ENCODE assay signal across 1 cellular context in the genomic region with DNA sequence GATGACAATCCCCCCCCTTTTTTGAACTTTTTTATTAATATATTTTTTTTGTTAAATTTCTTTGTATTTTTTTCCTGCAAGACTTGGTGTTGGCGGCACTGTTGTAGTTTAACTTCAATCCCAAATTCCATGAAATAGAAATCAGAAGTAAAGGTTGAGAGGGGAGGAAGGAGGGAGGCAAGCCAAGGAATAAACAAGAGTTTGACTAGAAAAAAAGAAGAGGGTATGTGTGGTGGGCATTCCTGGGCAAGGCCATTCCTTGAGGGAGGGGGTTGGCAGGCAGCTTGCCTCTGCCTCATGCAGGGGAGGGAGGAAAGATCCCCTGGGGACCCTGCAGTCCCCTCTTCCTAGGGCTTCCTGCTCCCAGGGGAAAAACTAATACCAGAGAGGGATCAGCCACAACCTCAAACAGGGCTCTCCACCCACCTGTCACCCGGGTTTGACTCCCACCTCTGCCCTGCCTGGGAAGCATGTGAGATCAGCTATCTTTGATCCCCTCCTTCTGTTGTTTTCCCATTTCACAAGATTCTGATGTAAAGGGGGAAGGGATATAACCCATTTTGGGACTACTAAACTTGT.
TF ChIP-seq lines count a peak whose summit lies in the region.

No MANE protein-coding gene starts in this region.

TF ChIP-seq in endothelial cell of umbilical vein, 7 proteins besides CTCF, POLR2A, EP300 and RAD21:
- TF ChIP-seq MYC (IDR thresholded peaks at IDR 0.05; ENCODE audit: low read depth, low read length) = no peak
- no peak for TF ChIP-seq EZH2 (IDR thresholded peaks at IDR 0.05; ENCODE audit: borderline replicate concordance, low read depth, low read length, severe bottlenecking)
- no peak for TF ChIP-seq JUN (IDR thresholded peaks at IDR 0.05; ENCODE audit: borderline replicate concordance, insufficient read depth, insufficient read length, low read depth)
- TF ChIP-seq GATA2 (IDR thresholded peaks at IDR 0.05; ENCODE audit: insufficient read depth, insufficient read length, low read depth, low read length) = no peak
- TF ChIP-seq, protein P1, sequence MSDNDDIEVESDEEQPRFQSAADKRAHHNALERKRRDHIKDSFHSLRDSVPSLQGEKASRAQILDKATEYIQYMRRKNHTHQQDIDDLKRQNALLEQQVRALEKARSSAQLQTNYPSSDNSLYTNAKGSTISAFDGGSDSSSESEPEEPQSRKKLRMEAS (IDR thresholded peaks at IDR 0.05; ENCODE audit: insufficient read depth, insufficient read length) = no peak
- no peak for TF ChIP-seq POLR2AphosphoS5 (IDR thresholded peaks at IDR 0.05; ENCODE audit: insufficient read depth, low read depth, low read length)
- no peak for TF ChIP-seq FOS (IDR thresholded peaks at IDR 0.05; ENCODE audit: borderline replicate concordance, insufficient read depth, low read length)
TF ChIP-seq in endothelial cell of umbilical vein: peak in this region for 0.
